In genomic region chr15:50624616-50625168, GRCh38 we compare ENCODE assay signal across 1 cellular context.
TF ChIP-seq lines count a peak whose summit lies in the region.

No MANE protein-coding gene starts in this region.

TF ChIP-seq in K562, 482 proteins besides CTCF, POLR2A, EP300 and RAD21 (continued from another document):
- no peak for TF ChIP-seq BRCA1 (IDR thresholded peaks at IDR 0.05)
- TF ChIP-seq BRCA1 (CRISPR knock-in tag; IDR thresholded peaks at IDR 0.05), result no peak
- peak; percentile 52 for TF ChIP-seq PKNOX1 (IDR thresholded peaks at IDR 0.05)
- no peak for TF ChIP-seq ZNF274 (IDR thresholded peaks at IDR 0.05; ENCODE audit: borderline replicate concordance, low read depth, low read length)
- TF ChIP-seq MEIS2 (IDR thresholded peaks at IDR 0.05; ENCODE audit: partially characterized antibody), result peak; percentile 80
- no peak for TF ChIP-seq HDAC2 (IDR thresholded peaks at IDR 0.05)
- TF ChIP-seq, protein P1, sequence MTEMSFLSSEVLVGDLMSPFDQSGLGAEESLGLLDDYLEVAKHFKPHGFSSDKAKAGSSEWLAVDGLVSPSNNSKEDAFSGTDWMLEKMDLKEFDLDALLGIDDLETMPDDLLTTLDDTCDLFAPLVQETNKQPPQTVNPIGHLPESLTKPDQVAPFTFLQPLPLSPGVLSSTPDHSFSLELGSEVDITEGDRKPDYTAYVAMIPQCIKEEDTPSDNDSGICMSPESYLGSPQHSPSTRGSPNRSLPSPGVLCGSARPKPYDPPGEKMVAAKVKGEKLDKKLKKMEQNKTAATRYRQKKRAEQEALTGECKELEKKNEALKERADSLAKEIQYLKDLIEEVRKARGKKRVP (CRISPR knock-in tag; IDR thresholded peaks at IDR 0.05), result peak; percentile 58
- TF ChIP-seq ZNF134 (CRISPR knock-in tag; conservative IDR thresholded peaks at IDR 0.05), result no peak
